Comparison of ENCODE assay signal across 6 cellular contexts in genomic region chr11:26121466-26121865, GRCh38.
"Had no signal": no experiment of that assay in that cellular context is flagged by ENCODE, and none has a peak within 500 bp of the region (broad histone marks: within the 10 kb centered on the region; RNA-seq: fewer than 3 reads in every experiment).

No MANE protein-coding gene starts in this region.

- H3K27ac ChIP-seq: HL-60 had no signal

- H3K9me3 ChIP-seq: HAP-1 had no signal

- H3K4me1 ChIP-seq: HAP-1 had no signal

- DNase-seq: GOT3, H7, HFFc6, KBM-7 had no signal

- H3K36me3 ChIP-seq: HAP-1 had no signal

- H3K4me3 ChIP-seq: HAP-1 had no signal
